In the genomic region with DNA sequence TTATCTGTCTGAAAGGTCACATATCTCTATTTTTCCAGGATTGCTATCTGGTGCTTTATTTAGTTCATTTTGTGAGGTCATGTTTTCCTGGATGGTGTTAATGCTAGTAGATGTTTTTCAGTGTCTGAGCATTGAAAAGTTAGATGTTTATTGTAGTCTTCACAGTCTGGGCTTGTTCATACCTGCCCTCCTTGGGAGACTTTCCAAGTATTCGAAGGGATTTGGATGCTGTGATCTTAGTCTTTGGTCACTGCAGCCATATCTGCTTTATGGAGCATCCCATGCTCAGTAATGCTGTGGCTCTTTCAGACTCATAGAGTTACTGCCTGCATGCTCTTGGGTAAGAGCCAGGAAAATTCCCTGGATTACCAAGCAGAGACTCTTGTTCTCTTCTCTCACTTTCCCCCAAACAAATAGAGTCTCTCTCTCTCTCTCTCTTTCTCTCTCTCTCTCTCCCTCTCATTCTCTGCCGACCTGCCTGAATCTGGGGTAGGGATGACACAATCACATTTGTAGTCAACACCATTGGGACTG, we compare ENCODE assay signal across 16 cellular contexts.
DNase-seq lines count a peak whose midpoint lies in the region; ATAC-seq and TF ChIP-seq lines count a peak whose summit lies in the region.
"Had no signal": no experiment of that assay in that cellular context is flagged by ENCODE, and none has a peak within 500 bp of the region (broad histone marks: within the 10 kb centered on the region; RNA-seq: fewer than 3 reads in every experiment).

No MANE protein-coding gene starts in this region.

- H3K79me1 ChIP-seq in mesenchymal stem cell (replicated peaks; ENCODE audit: low read length, poor library complexity, severe bottlenecking): peaks cover 1% of the 10 kb centered on the region

- POLR2A ChIA-PET in MCF 10A (lab: Yijun Ruan, JAX): no interaction called here

- in situ Hi-C loops in mammary epithelial cell (cut with MboI; ENCODE audit: low sequenced_read_pairs in 2 of 2): no loop called here

- H4K8ac ChIP-seq in mesenchymal stem cell (ENCODE audit: low read length): no peak overlapping the region

- BruUV-seq in MCF 10A (replicated peaks; lab: Mats Ljungman, UMichigan): no TSS peak
- BruUV-seq in mammary epithelial cell (replicated peaks; lab: Mats Ljungman, UMichigan): no TSS peak

- H3K27me3 Mint-ChIP-seq in MCF 10A (ENCODE audit: insufficient read depth, unreplicated experiment): no peaks in the 10 kb centered on the region
- no peaks in the 10 kb centered on the region for H3K27me3 Mint-ChIP-seq in activated T-helper 1 cell treated with anti-CD3 and anti-CD28 coated beads, Interleukin-12 subunit alpha, Interleukin-12 subunit beta, Interleukin-2, Interleukin-4 antibody, amounts not matched to agents 30 ng/mL and 10 ng/mL and 1 ng/mL, durations not matched to agents 14 hours and 24 hours and 36 hours (ENCODE audit: insufficient read depth)
- H3K27me3 Mint-ChIP-seq: B cell; CD4-positive, alpha-beta T cell had no signal

- H3K27ac ChIP-seq in mammary epithelial cell (ENCODE audit: insufficient read depth, low read depth, low read length): no peak overlapping the region
- H3K27ac ChIP-seq in mesenchymal stem cell (ENCODE audit: low read length, poor library complexity, severe bottlenecking): no peak overlapping the region

- H3K9me3 ChIP-seq in mammary epithelial cell (replicated peaks; ENCODE audit: insufficient read depth, low read length) (peaks cover 4% of the 10 kb centered on the region), mesenchymal stem cell (ENCODE audit: control insufficient read depth, low read length) (no peaks in the 10 kb centered on the region)

- intact Hi-C loops in MCF 10A (cut with micrococcal nuclease) (no loop called here), mammary epithelial cell (cut with micrococcal nuclease) (no loop called here)
- intact Hi-C loops in activated T-helper 1 cell treated with anti-CD3 and anti-CD28 coated beads, Interleukin-12 subunit alpha, Interleukin-12 subunit beta, Interleukin-2, Interleukin-4 antibody, amounts not matched to agents 30 ng/mL and 10 ng/mL and 1 ng/mL, durations not matched to agents 14 hours and 24 hours and 36 hours (cut with micrococcal nuclease): no loop called here

- H2AFZ ChIP-seq in mammary epithelial cell (ENCODE audit: low read depth, low read length) (no peak overlapping the region), mesenchymal stem cell (ENCODE audit: low read depth, low read length) (no peak overlapping the region)

- H3K27me3 ChIP-seq in mammary epithelial cell (ENCODE audit: insufficient read depth, low read length) (no peaks in the 10 kb centered on the region), mesenchymal stem cell (ENCODE audit: control insufficient read depth in 1 of 2, insufficient read depth in 1 of 2, low read length in 2 of 2) (no peaks in the 10 kb centered on the region)

- dilution Hi-C loops in mammary epithelial cell (cut with HindIII; ENCODE audit: low sequenced_read_pairs): no loop called here

- no peak overlapping the region for H3K18ac ChIP-seq in mesenchymal stem cell (ENCODE audit: low read depth in 1 of 2, low read length in 2 of 2)

- no peak overlapping the region for H2BK12ac ChIP-seq in mesenchymal stem cell (ENCODE audit: low read length in 2 of 2)

- no peak overlapping the region for H3K4ac ChIP-seq in mesenchymal stem cell (ENCODE audit: low read depth in 1 of 2, low read length in 2 of 2)

- H3K4me1 ChIP-seq in mammary epithelial cell (ENCODE audit: insufficient read depth, low read length): no peaks in the 10 kb centered on the region
- no peaks in the 10 kb centered on the region for H3K4me1 ChIP-seq in mesenchymal stem cell (ENCODE audit: control insufficient read depth, insufficient read depth, low read depth, low read length)

- CTCF ChIA-PET in MCF 10A (lab: Yijun Ruan, JAX) (no interaction called here), mammary epithelial cell (lab: Charles Lee; ENCODE audit: low non-redundant PET) (no interaction called here)

- no peak overlapping the region for H4K91ac ChIP-seq in mesenchymal stem cell (ENCODE audit: low read length)

- H3K4me2 ChIP-seq in mammary epithelial cell (ENCODE audit: insufficient read depth, low read depth, low read length) (no peak overlapping the region), mesenchymal stem cell (ENCODE audit: low read length, poor library complexity, severe bottlenecking) (no peak overlapping the region)

- DNase-seq in MCF 10A (ENCODE audit: unreplicated experiment) (peak; percentile 43), mammary epithelial cell (no peak), astrocyte of the hippocampus (ENCODE audit: low read depth, low spot score) (peak; percentile 22), fibroblast of mammary gland (ENCODE audit: low read depth) (peak; percentile 9), mesenchymal stem cell (peak; percentile 3), NCI-H526 treated with DMSO at 0.1 percent for 48 hours (lab: John Stamatoyannopoulos, UW) (no peak)
- DNase-seq in activated T-helper 1 cell treated with anti-CD3 and anti-CD28 coated beads, Interleukin-12 subunit alpha, Interleukin-12 subunit beta, Interleukin-2, Interleukin-4 antibody, amounts not matched to agents 30 ng/mL and 10 ng/mL and 1 ng/mL, durations not matched to agents 14 hours and 24 hours and 36 hours (ENCODE audit: low spot score): no peak
- DNase-seq: C1 segment of cervical spinal cord; Calu3; CD4-positive, alpha-beta T cell; DMS 273 treated with DMSO at 0.1 percent for 48 hours; GOT3; H9 had no signal

- H3K4me3 Mint-ChIP-seq in MCF 10A (ENCODE audit: unreplicated experiment): no peak overlapping the region
- no peak overlapping the region for H3K4me3 Mint-ChIP-seq in activated T-helper 1 cell treated with anti-CD3 and anti-CD28 coated beads, Interleukin-12 subunit alpha, Interleukin-12 subunit beta, Interleukin-2, Interleukin-4 antibody, amounts not matched to agents 30 ng/mL and 10 ng/mL and 1 ng/mL, durations not matched to agents 14 hours and 24 hours and 36 hours
- H3K4me3 Mint-ChIP-seq: B cell; CD4-positive, alpha-beta T cell; H9 had no signal

- H3K23ac ChIP-seq in mesenchymal stem cell (ENCODE audit: low read length in 2 of 2): no peak overlapping the region

- no peak overlapping the region for H2BK5ac ChIP-seq in mesenchymal stem cell (ENCODE audit: low read depth, low read length, poor library complexity, severe bottlenecking)

- H2BK120ac ChIP-seq in mesenchymal stem cell (ENCODE audit: low read depth, low read length): no peak overlapping the region

- H3K27ac Mint-ChIP-seq in MCF 10A (ENCODE audit: low read depth, unreplicated experiment): no peak overlapping the region
- no peak overlapping the region for H3K27ac Mint-ChIP-seq in activated T-helper 1 cell treated with anti-CD3 and anti-CD28 coated beads, Interleukin-12 subunit alpha, Interleukin-12 subunit beta, Interleukin-2, Interleukin-4 antibody, amounts not matched to agents 30 ng/mL and 10 ng/mL and 1 ng/mL, durations not matched to agents 14 hours and 24 hours and 36 hours
- H3K27ac Mint-ChIP-seq: B cell; CD4-positive, alpha-beta T cell had no signal

- no peak overlapping the region for H3K9ac ChIP-seq in mammary epithelial cell (ENCODE audit: insufficient read depth, low read length)
- no peak overlapping the region for H3K9ac ChIP-seq in mesenchymal stem cell (ENCODE audit: low read length)

- no peaks in the 10 kb centered on the region for H4K20me1 ChIP-seq in mammary epithelial cell (ENCODE audit: insufficient read depth, low read length)

- ATAC-seq in GM18519 (IDR thresholded peaks at IDR 0.05; ENCODE audit: low FRiP score, unreplicated experiment): no peak
- ATAC-seq: GM12878 had no signal

- H3K4me1 Mint-ChIP-seq in MCF 10A (ENCODE audit: insufficient read depth, unreplicated experiment): peaks cover 6% of the 10 kb centered on the region
- H3K4me1 Mint-ChIP-seq in activated T-helper 1 cell treated with anti-CD3 and anti-CD28 coated beads, Interleukin-12 subunit alpha, Interleukin-12 subunit beta, Interleukin-2, Interleukin-4 antibody, amounts not matched to agents 30 ng/mL and 10 ng/mL and 1 ng/mL, durations not matched to agents 14 hours and 24 hours and 36 hours (ENCODE audit: low read depth): no peaks in the 10 kb centered on the region
- H3K4me1 Mint-ChIP-seq: B cell, H9 had no signal

- H3K4me3 ChIP-seq in mammary epithelial cell (replicated peaks in 1 of 3; ENCODE audit: insufficient read depth in 1 of 3, low read depth in 2 of 3, low read length in 3 of 3): no peak overlapping the region
- no peak overlapping the region for H3K4me3 ChIP-seq in fibroblast of mammary gland (ENCODE audit: control insufficient read depth, low read depth, low read length)
- no peak overlapping the region for H3K4me3 ChIP-seq in mesenchymal stem cell (ENCODE audit: insufficient read depth in 1 of 2, low read depth in 1 of 2, low read length in 2 of 2)
- H3K4me3 ChIP-seq: GM12878 had no signal

- H2BK15ac ChIP-seq in mesenchymal stem cell (ENCODE audit: low read depth, poor library complexity, severe bottlenecking): no peak overlapping the region

- H3K36me3 Mint-ChIP-seq in MCF 10A (ENCODE audit: insufficient read depth, unreplicated experiment): no peaks in the 10 kb centered on the region
- H3K36me3 Mint-ChIP-seq in activated T-helper 1 cell treated with anti-CD3 and anti-CD28 coated beads, Interleukin-12 subunit alpha, Interleukin-12 subunit beta, Interleukin-2, Interleukin-4 antibody, amounts not matched to agents 30 ng/mL and 10 ng/mL and 1 ng/mL, durations not matched to agents 14 hours and 24 hours and 36 hours (ENCODE audit: low read depth): no peaks in the 10 kb centered on the region

- no peaks in the 10 kb centered on the region for H3K36me3 ChIP-seq in mammary epithelial cell (ENCODE audit: insufficient read depth, low read length)
- no peaks in the 10 kb centered on the region for H3K36me3 ChIP-seq in mesenchymal stem cell (ENCODE audit: control insufficient read depth in 1 of 2, insufficient read depth in 2 of 2, low read depth in 1 of 2, low read length in 2 of 2)

- H3K9me3 Mint-ChIP-seq in MCF 10A (ENCODE audit: unreplicated experiment): no peaks in the 10 kb centered on the region
- no peaks in the 10 kb centered on the region for H3K9me3 Mint-ChIP-seq in activated T-helper 1 cell treated with anti-CD3 and anti-CD28 coated beads, Interleukin-12 subunit alpha, Interleukin-12 subunit beta, Interleukin-2, Interleukin-4 antibody, amounts not matched to agents 30 ng/mL and 10 ng/mL and 1 ng/mL, durations not matched to agents 14 hours and 24 hours and 36 hours
- H3K9me3 Mint-ChIP-seq: CD4-positive, alpha-beta T cell had no signal

- no peaks in the 10 kb centered on the region for H3K79me2 ChIP-seq in mammary epithelial cell (ENCODE audit: insufficient read depth, low read length)

- 6% methylated on average over 2 of the region's 2 CpGs for WGBS in mammary epithelial cell (ENCODE audit: low coverage, missing lambda C conversion rate)
- WGBS in mesenchymal stem cell: 77% methylated on average over 2 of the region's 2 CpGs

- TF ChIP-seq CTCF in MCF 10A (IDR thresholded peaks at IDR 0.05; ENCODE audit: unreplicated experiment) (no peak), mammary epithelial cell (conservative IDR thresholded peaks at IDR 0.05 in 1 of 2, IDR thresholded peaks at IDR 0.05 in 1 of 2; ENCODE audit: extremely low read depth in 1 of 2, insufficient read depth in 1 of 2, low read depth in 1 of 2, low read length in 2 of 2) (no peak), fibroblast of mammary gland (conservative IDR thresholded peaks at IDR 0.05; ENCODE audit: control insufficient read depth, insufficient read depth, low read depth, low read length) (no peak)

- no peak overlapping the region for H3K14ac ChIP-seq in mesenchymal stem cell (ENCODE audit: low read length in 2 of 2)

- no peak overlapping the region for H2AK5ac ChIP-seq in mesenchymal stem cell (ENCODE audit: low read length, severe bottlenecking)

Comparison
In these comparisons a context has a peak if more than half of its experiments do, and no peak if none do; other contexts are left out.
1. DNase-seq: peak in MCF 10A (single experiment), astrocyte of the hippocampus (single experiment), fibroblast of mammary gland (single experiment) and mesenchymal stem cell (single experiment); none in mammary epithelial cell (single experiment), activated T-helper 1 cell treated with anti-CD3 and anti-CD28 coated beads, Interleukin-12 subunit alpha, Interleukin-12 subunit beta, Interleukin-2, Interleukin-4 antibody, amounts not matched to agents 30 ng/mL and 10 ng/mL and 1 ng/mL, durations not matched to agents 14 hours and 24 hours and 36 hours (single experiment) and NCI-H526 treated with DMSO at 0.1 percent for 48 hours (single experiment).